In genomic region chr1:44616991-44617702, GRCh38 we compare ENCODE assay signal across 9 cellular contexts. TPM values are rescaled to one million over a fixed set of nuclear protein-coding genes. Genes with fewer than 3 reads are reported as not detected.
DNase-seq lines count a peak whose midpoint lies in the region; ATAC-seq and TF ChIP-seq lines count a peak whose summit lies in the region.
"Had no signal": no experiment of that assay in that cellular context is flagged by ENCODE, and none has a peak within 500 bp of the region (broad histone marks: within the 10 kb centered on the region; RNA-seq: fewer than 3 reads in every experiment).

No MANE protein-coding gene starts in this region.

- intact Hi-C loops in heart right ventricle (cut with DNase I), result no loop called here
- intact Hi-C loops in activated CD8-positive, alpha-beta T cell treated with anti-CD3 and anti-CD28 coated beads for 36 hours (cut with micrococcal nuclease), result no loop called here

- H3K4me1 Mint-ChIP-seq in activated CD8-positive, alpha-beta T cell treated with anti-CD3 and anti-CD28 coated beads for 36 hours (ENCODE audit: low read depth), result no peaks in the 10 kb centered on the region
- no peaks in the 10 kb centered on the region for H3K4me1 Mint-ChIP-seq in activated T-cell treated with anti-CD3 and anti-CD28 coated beads, Interleukin-2, amount 50 U/mL, for 4 hours (ENCODE audit: low read depth)

- no peaks in the 10 kb centered on the region for H3K79me2 ChIP-seq in parathyroid adenoma

- no peak for TF ChIP-seq CTCF in WI38 (IDR thresholded peaks at IDR 0.05; ENCODE audit: low read depth, low read length)
- no peak for TF ChIP-seq CTCF in heart right ventricle (IDR thresholded peaks at IDR 0.05)
- TF ChIP-seq CTCF in parathyroid adenoma (IDR thresholded peaks at IDR 0.05), result no peak
- no peak for TF ChIP-seq CTCF in activated CD8-positive, alpha-beta T cell treated with anti-CD3 and anti-CD28 coated beads for 36 hours (IDR thresholded peaks at IDR 0.05)

- WGBS in heart right ventricle, 2 donors, result 19 to 27% methylated on average over 62 to 63 of the region's 63 CpGs

- H2AFZ ChIP-seq in parathyroid adenoma, result peak overlapping the region; percentile 81

- H3K4me3 Mint-ChIP-seq in activated CD8-positive, alpha-beta T cell treated with anti-CD3 and anti-CD28 coated beads for 36 hours, result no peak overlapping the region
- H3K4me3 Mint-ChIP-seq in activated T-cell treated with anti-CD3 and anti-CD28 coated beads, Interleukin-2, amount 50 U/mL, for 4 hours, result no peak overlapping the region

- CTCF ChIA-PET in activated CD8-positive, alpha-beta T cell treated with anti-CD3 and anti-CD28 coated beads for 36 hours (lab: Charles Lee), result no interaction called here

- no peak overlapping the region for H3K27ac ChIP-seq in heart right ventricle
- no peak overlapping the region for H3K27ac ChIP-seq in parathyroid adenoma

- POLR2A ChIA-PET in activated CD8-positive, alpha-beta T cell treated with anti-CD3 and anti-CD28 coated beads for 36 hours (lab: Charles Lee), result interaction anchor here (1.9 kb wide), 1 partner anchor 15 kb away, joined by 6 read pairs; no protein-coding TSS in a partner anchor

- peak in 4 of 8 donors; percentile 35 to 75 (median 52) for ATAC-seq in heart right ventricle
- no peak for ATAC-seq in GM18519 (IDR thresholded peaks at IDR 0.05; ENCODE audit: low FRiP score, unreplicated experiment)
- ATAC-seq in activated CD8-positive, alpha-beta T cell treated with anti-CD3 and anti-CD28 coated beads for 36 hours, result no peak
- no peak for ATAC-seq in activated T-cell treated with anti-CD3 and anti-CD28 coated beads, Interleukin-2, amount 50 U/mL, for 4 hours
- ATAC-seq in GM21360 (IDR thresholded peaks at IDR 0.05; ENCODE audit: unreplicated experiment), result no peak

- peak overlapping the region; percentile 82 for H3K4me2 ChIP-seq in parathyroid adenoma (ENCODE audit: low read length)

- H3K9me3 Mint-ChIP-seq in activated CD8-positive, alpha-beta T cell treated with anti-CD3 and anti-CD28 coated beads for 36 hours, result no peaks in the 10 kb centered on the region
- no peaks in the 10 kb centered on the region for H3K9me3 Mint-ChIP-seq in activated T-cell treated with anti-CD3 and anti-CD28 coated beads, Interleukin-2, amount 50 U/mL, for 4 hours

- H3K36me3 ChIP-seq in heart right ventricle (no peaks in the 10 kb centered on the region), parathyroid adenoma (ENCODE audit: control insufficient read depth, insufficient read depth, low read length) (no peaks in the 10 kb centered on the region)

- H3K4me1 ChIP-seq in heart right ventricle, result peaks cover 0 to 10% (median 3%) of the 10 kb centered on the region in 9 donors
- H3K4me1 ChIP-seq in parathyroid adenoma, result no peaks in the 10 kb centered on the region

- H3K27ac Mint-ChIP-seq in activated CD8-positive, alpha-beta T cell treated with anti-CD3 and anti-CD28 coated beads for 36 hours, result no peak overlapping the region

- no peaks in the 10 kb centered on the region for H3K27me3 Mint-ChIP-seq in activated CD8-positive, alpha-beta T cell treated with anti-CD3 and anti-CD28 coated beads for 36 hours
- no peaks in the 10 kb centered on the region for H3K27me3 Mint-ChIP-seq in activated T-cell treated with anti-CD3 and anti-CD28 coated beads, Interleukin-2, amount 50 U/mL, for 4 hours (ENCODE audit: low read depth)

- H3K9ac ChIP-seq in parathyroid adenoma, result no peak overlapping the region

- H3K9me3 ChIP-seq in heart right ventricle (no peaks in the 10 kb centered on the region), parathyroid adenoma (ENCODE audit: control insufficient read depth, low read length) (no peaks in the 10 kb centered on the region)

- H3K36me3 Mint-ChIP-seq in activated CD8-positive, alpha-beta T cell treated with anti-CD3 and anti-CD28 coated beads for 36 hours (ENCODE audit: low read depth), result no peaks in the 10 kb centered on the region
- no peaks in the 10 kb centered on the region for H3K36me3 Mint-ChIP-seq in activated T-cell treated with anti-CD3 and anti-CD28 coated beads, Interleukin-2, amount 50 U/mL, for 4 hours (ENCODE audit: insufficient read depth)

- peak overlapping the region; percentile 48 for H3K4me3 ChIP-seq in WI38 (ENCODE audit: low read depth, low read length)
- peak overlapping the region in 9 of 10 donors; percentile 28 to 48 (median 42) for H3K4me3 ChIP-seq in heart right ventricle
- peak overlapping the region; percentile 42 for H3K4me3 ChIP-seq in parathyroid adenoma (ENCODE audit: low read depth, low read length)

- DNase-seq in Daoy (ENCODE audit: low read depth) (peak; percentile 58), heart right ventricle (no peak)
- no peak for DNase-seq in activated CD8-positive, alpha-beta T cell treated with anti-CD3 and anti-CD28 coated beads for 36 hours
- DNase-seq in activated T-cell treated with anti-CD3 and anti-CD28 coated beads, Interleukin-2, amount 50 U/mL, for 4 hours, result no peak

- H3K27me3 ChIP-seq in heart right ventricle, result peaks cover 0 to 30% (median 4%) of the 10 kb centered on the region in 7 donors
- no peaks in the 10 kb centered on the region for H3K27me3 ChIP-seq in parathyroid adenoma (ENCODE audit: control insufficient read depth, insufficient read depth, low read length)

RNA-seq across cellular contexts. Expression of gene TMEM53, which starts 57.1 kb away (rescaled TPM):
- total RNA-seq in Daoy (2014; rRNA removed; shearing (Covaris generic)), result 5.5 and 8.2 TPM in 2 replicates
- total RNA-seq in heart right ventricle, result 10 to 100 TPM in 8 of 10 donors, 1 to 10 TPM in 2; 6.6 to 18.6 (median 12.2) TPM
- polyA plus RNA-seq in heart right ventricle, result 10 to 100 TPM in 1 of 2 donors, 1 to 10 TPM in 1; 8.7 to 21.0 TPM
- total RNA-seq in activated CD8-positive, alpha-beta T cell treated with anti-CD3 and anti-CD28 coated beads for 36 hours, result 1 to 10 TPM; 2.3 to 3.5 TPM
- total RNA-seq in activated T-cell treated with anti-CD3 and anti-CD28 coated beads, Interleukin-2, amount 50 U/mL, for 4 hours, result 1 to 10 TPM; 1.8 to 3.6 (median 2.2) TPM

RNA-seq across cellular contexts. Expression of gene ARMH1, which starts 57.4 kb away (rescaled TPM):
- total RNA-seq in Daoy (2014; rRNA removed; shearing (Covaris generic)), result not detected in 2 replicates
- total RNA-seq in heart right ventricle, result 1 to 10 TPM in 3 of 10 donors, under 1 TPM in 2, not detected in 5; 0.62 to 3.3 (median 1.1) TPM
- polyA plus RNA-seq in heart right ventricle, result 1 to 10 TPM; 1.6 to 2.5 TPM
- total RNA-seq in activated CD8-positive, alpha-beta T cell treated with anti-CD3 and anti-CD28 coated beads for 36 hours, result 100 to 1,000 TPM; 162 to 165 TPM
- 10 to 100 TPM; 29.4 to 57.2 (median 49.5) TPM for total RNA-seq in activated T-cell treated with anti-CD3 and anti-CD28 coated beads, Interleukin-2, amount 50 U/mL, for 4 hours
- total RNA-seq: glomerular endothelial cell had no signal

Comparison
In these comparisons a context has a peak if more than half of its experiments do, and no peak if none do; other contexts are left out.
1. RNA of gene ARMH1, which starts 57.4 kb away (total RNA-seq): 162 to 165 TPM in activated CD8-positive, alpha-beta T cell treated with anti-CD3 and anti-CD28 coated beads for 36 hours and 29.4 to 57.2 TPM in activated T-cell treated with anti-CD3 and anti-CD28 coated beads, Interleukin-2, amount 50 U/mL, for 4 hours; 0.62 to 3.3 TPM in heart right ventricle and not detected in Daoy; every median in the first group is over 4 times any median in the second.
2. Peak in every context shown above with its lines, with median percentiles within 50 percentile points of each other: H3K4me3 ChIP-seq.